32 cellular contexts compared by ENCODE assay signal in the genomic region with DNA sequence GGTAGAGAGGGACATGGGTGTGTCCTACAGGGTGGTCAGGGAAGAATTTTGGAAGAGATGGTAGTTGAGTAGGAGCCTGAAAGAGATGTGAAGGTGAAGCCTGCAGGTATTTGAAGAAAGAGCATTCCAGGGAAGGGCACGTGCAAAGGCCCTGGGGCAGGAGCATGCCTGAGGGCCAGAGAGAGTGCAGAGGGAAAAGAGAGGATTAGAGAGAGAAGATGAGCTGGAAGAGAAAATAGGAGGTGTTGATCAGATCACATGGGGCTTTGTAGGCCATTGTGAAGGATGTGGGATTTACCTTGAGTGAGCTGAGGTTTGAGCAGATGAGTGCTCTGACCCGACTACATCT.
"Had no signal": no experiment of that assay in that cellular context is flagged by ENCODE, and none has a peak within 500 bp of the region (broad histone marks: within the 10 kb centered on the region; RNA-seq: fewer than 3 reads in every experiment).

No MANE protein-coding gene starts in this region.

- H3K27ac ChIP-seq: brain microvascular endothelial cell, coronary artery, dorsolateral prefrontal cortex, esophagus muscularis mucosa, WERI-Rb-1 had no signal

- H3K4me1 ChIP-seq: esophagus muscularis mucosa had no signal

- H3K27me3 Mint-ChIP-seq: activated B cell treated with CpG ODN at 0.5 μM for 24 hours; activated CD8-positive, alpha-beta T cell treated with anti-CD3 and anti-CD28 coated beads for 36 hours; activated naive CD4-positive, alpha-beta T cell treated with anti-CD3 and anti-CD28 coated beads, Interleukin-2, amount 10 ng/mL, durations not matched to agents 7 days and 5 days; central memory CD8-positive, alpha-beta T cell; dendritic cell treated with granulocyte-macrophage colony-stimulating factor and Interleukin-4, amounts not matched to agents 40 ng/mL and 50 ng/mL, for 4 days; T-helper 17 cell had no signal

- H3K27me3 ChIP-seq: brain microvascular endothelial cell, dorsolateral prefrontal cortex, esophagus muscularis mucosa had no signal

- ATAC-seq: activated CD4-positive, CD25-positive, alpha-beta regulatory T cell treated with anti-CD3 and anti-CD28 coated beads, Interleukin-2, amount 50 U/mL, for 24 hours; activated CD8-positive, alpha-beta T cell treated with anti-CD3 and anti-CD28 coated beads for 36 hours; T-helper 17 cell had no signal

- H3K36me3 ChIP-seq: brain microvascular endothelial cell, esophagus muscularis mucosa, WERI-Rb-1 had no signal

- H3K36me3 Mint-ChIP-seq: activated naive CD4-positive, alpha-beta T cell treated with anti-CD3 and anti-CD28 coated beads, Interleukin-2, amount 10 ng/mL, durations not matched to agents 7 days and 5 days; activated naive CD8-positive, alpha-beta T cell had no signal

- H3K4me3 Mint-ChIP-seq: activated B cell treated with CpG ODN at 0.5 μM for 24 hours; activated CD8-positive, alpha-beta T cell treated with anti-CD3 and anti-CD28 coated beads for 36 hours; activated naive CD4-positive, alpha-beta T cell treated with anti-CD3 and anti-CD28 coated beads, Interleukin-2, amount 10 ng/mL, durations not matched to agents 7 days and 5 days; activated naive CD8-positive, alpha-beta T cell; activated T-helper 1 cell treated with anti-CD3 and anti-CD28 coated beads, Interleukin-12 subunit alpha, Interleukin-12 subunit beta, Interleukin-2, Interleukin-4 antibody, amounts not matched to agents 30 ng/mL and 10 ng/mL and 1 ng/mL, durations not matched to agents 14 hours and 24 hours and 36 hours; central memory CD8-positive, alpha-beta T cell; dendritic cell treated with granulocyte-macrophage colony-stimulating factor and Interleukin-4, amounts not matched to agents 40 ng/mL and 50 ng/mL, for 4 days; T-helper 17 cell; T-helper 2 cell treated with Interferon-gamma antibody and Interleukin-4, amounts not matched to agents 5 μg/mL and 100 μg/mL, for 36 hours had no signal

- DNase-seq: activated B cell treated with CpG ODN at 0.5 μM for 24 hours; activated CD4-positive, alpha-beta T cell treated with anti-CD3 and anti-CD28 coated beads for 48 hours; activated CD4-positive, alpha-beta T cell treated with anti-CD3 and anti-CD28 coated beads, Interleukin-2, amount 50 U/mL, for 1 hour; activated CD4-positive, alpha-beta T cell treated with anti-CD3 and anti-CD28 coated beads, Interleukin-2, amount 50 U/mL, for 48 hours; activated CD8-positive, alpha-beta memory T cell treated with anti-CD3 and anti-CD28 coated beads for 24 hours; activated CD8-positive, alpha-beta T cell treated with anti-CD3 and anti-CD28 coated beads for 36 hours; activated effector memory CD4-positive, alpha-beta T cell treated with anti-CD3 and anti-CD28 coated beads, Interleukin-2, amount 50 U/mL, for 16 hours; activated naive CD4-positive, alpha-beta T cell treated with anti-CD3 and anti-CD28 coated beads, Interleukin-2, amount 10 ng/mL, durations not matched to agents 7 days and 5 days; activated T-cell treated with anti-CD3 and anti-CD28 coated beads, Interleukin-2, amount 50 U/mL, for 48 hours; amniotic stem cell; anterior cingulate cortex; brain microvascular endothelial cell; dorsolateral prefrontal cortex; effector memory CD4-positive, alpha-beta T cell; erythroblast; foreskin melanocyte; head of caudate nucleus; T-helper 1 cell; T-helper 17 cell; T1000; WERI-Rb-1 had no signal

- H3K9me3 Mint-ChIP-seq: activated CD8-positive, alpha-beta T cell treated with anti-CD3 and anti-CD28 coated beads for 36 hours had no signal

- FAIRE-seq: astrocyte, bronchial epithelial cell had no signal

- H3K4me3 ChIP-seq: coronary artery, dorsolateral prefrontal cortex, esophagus muscularis mucosa had no signal

- H3K4me1 Mint-ChIP-seq: activated B cell treated with CpG ODN at 0.5 μM for 24 hours; activated naive CD4-positive, alpha-beta T cell treated with anti-CD3 and anti-CD28 coated beads, Interleukin-2, amount 10 ng/mL, durations not matched to agents 7 days and 5 days; central memory CD8-positive, alpha-beta T cell; T-helper 17 cell had no signal

- H3K27ac Mint-ChIP-seq: activated B cell treated with CpG ODN at 0.5 μM for 24 hours; activated CD8-positive, alpha-beta T cell treated with anti-CD3 and anti-CD28 coated beads for 36 hours; activated naive CD4-positive, alpha-beta T cell treated with anti-CD3 and anti-CD28 coated beads, Interleukin-2, amount 10 ng/mL, durations not matched to agents 7 days and 5 days; activated naive CD8-positive, alpha-beta T cell; activated T-helper 1 cell treated with anti-CD3 and anti-CD28 coated beads, Interleukin-12 subunit alpha, Interleukin-12 subunit beta, Interleukin-2, Interleukin-4 antibody, amounts not matched to agents 30 ng/mL and 10 ng/mL and 1 ng/mL, durations not matched to agents 14 hours and 24 hours and 36 hours; activated T-helper 2 cell treated with anti-CD3 and anti-CD28 coated beads, Interferon-gamma antibody, Interleukin-2, Interleukin-4, amounts not matched to agents 10 μg/mL and 5 μg/mL and 100 μg/mL, durations not matched to agents 14 hours and 24 hours and 36 hours; dendritic cell treated with granulocyte-macrophage colony-stimulating factor and Interleukin-4, amounts not matched to agents 40 ng/mL and 50 ng/mL, for 4 days; T-helper 17 cell; T-helper 2 cell treated with Interferon-gamma antibody and Interleukin-4, amounts not matched to agents 5 μg/mL and 100 μg/mL, for 36 hours had no signal
